ENCODE assay signal across 20 cellular contexts in the genomic region with DNA sequence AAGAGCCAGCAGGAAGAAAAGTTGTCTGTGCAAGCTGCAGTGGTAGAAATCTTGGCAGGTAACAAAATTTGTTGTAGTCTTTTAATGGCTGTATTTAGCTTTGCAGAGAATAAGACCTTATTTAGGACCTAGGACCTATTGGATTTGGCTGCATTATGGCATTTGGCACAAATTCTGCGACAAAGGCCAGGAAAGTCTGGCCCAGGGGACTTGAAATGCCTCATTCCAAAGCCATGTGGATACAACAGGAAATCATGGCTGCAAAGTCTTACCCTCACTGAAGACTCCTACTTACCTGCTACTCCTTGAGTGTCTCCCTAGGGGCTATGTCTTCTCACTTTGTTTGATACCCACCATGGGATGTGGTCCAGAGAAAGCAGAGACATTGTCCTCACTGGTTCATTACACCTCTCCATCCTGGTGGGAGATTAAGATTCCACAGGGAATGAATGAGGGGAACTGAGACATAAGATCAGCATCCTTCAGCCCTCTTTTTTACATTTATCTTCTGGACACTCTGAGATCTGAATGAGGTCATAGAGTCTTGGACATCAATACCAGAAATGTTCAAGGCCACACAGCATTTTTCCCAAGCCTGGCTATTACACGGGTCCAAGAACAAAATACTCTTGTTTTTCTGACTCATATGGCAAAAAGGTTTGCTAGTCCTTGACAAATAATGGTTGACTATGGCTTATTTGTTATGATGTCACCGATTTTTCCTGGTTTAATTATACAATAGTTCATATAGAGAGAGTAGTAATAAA.
"Had no signal": no experiment of that assay in that cellular context is flagged by ENCODE, and none has a peak within 500 bp of the region (broad histone marks: within the 10 kb centered on the region; RNA-seq: fewer than 3 reads in every experiment).

No MANE protein-coding gene starts in this region.

- H3K27ac ChIP-seq: coronary artery, esophagus squamous epithelium, foreskin keratinocyte, neutrophil, tibial artery had no signal

- H3K4me1 ChIP-seq: esophagus squamous epithelium, foreskin keratinocyte, uterus had no signal

- DNase-seq: activated CD4-positive, alpha-beta T cell treated with anti-CD3 and anti-CD28 coated beads for 36 hours; amniotic stem cell; effector CD4-positive, alpha-beta T cell; esophagus squamous epithelium; foreskin keratinocyte; glutamatergic neuron; kidney glomerular epithelial cell; left ventricle myocardium superior; mucosa of descending colon; naive thymus-derived CD8-positive, alpha-beta T cell; stimulated activated CD4-positive, alpha-beta T cell treated with anti-CD3 and anti-CD28 coated beads, Interleukin-12 subunit alpha, Interleukin-12 subunit beta, amount 100 ng/mL, for 4 hours; stimulated activated CD4-positive, alpha-beta T cell treated with anti-CD3 and anti-CD28 coated beads, Interleukin-2, amount 100 ng/mL, for 24 hours; tibial artery; uterus had no signal

- H3K4me3 Mint-ChIP-seq: activated CD4-positive, alpha-beta T cell treated with anti-CD3 and anti-CD28 coated beads for 36 hours; brain; central memory CD8-positive, alpha-beta T cell; memory B cell; naive thymus-derived CD8-positive, alpha-beta T cell had no signal

- H3K36me3 ChIP-seq: esophagus squamous epithelium, neutrophil, uterus had no signal

- H3K36me3 Mint-ChIP-seq: brain; memory B cell; naive thymus-derived CD8-positive, alpha-beta T cell had no signal

- H3K27me3 ChIP-seq: neutrophil, tibial artery, uterus had no signal

- H3K27ac Mint-ChIP-seq: brain, memory B cell had no signal

- H3K4me1 Mint-ChIP-seq: central memory CD8-positive, alpha-beta T cell; memory B cell had no signal

- H3K9me3 ChIP-seq: esophagus squamous epithelium, mucosa of descending colon, neutrophil, tibial artery, uterus had no signal

- H3K4me3 ChIP-seq: coronary artery, esophagus squamous epithelium, mucosa of descending colon, tibial artery, uterus had no signal

- H3K9me3 Mint-ChIP-seq: central memory CD8-positive, alpha-beta T cell; memory B cell; naive thymus-derived CD8-positive, alpha-beta T cell had no signal

- ATAC-seq: foreskin keratinocyte; left ventricle myocardium superior; mucosa of descending colon; naive thymus-derived CD8-positive, alpha-beta T cell; SK-N-SH treated with all-trans-retinoic acid at 6 μM for 48 hours had no signal
